Comparison of ENCODE assay signal across 30 cellular contexts in genomic region chr2:55796121-55796520, GRCh38.
"Had no signal": no experiment of that assay in that cellular context is flagged by ENCODE, and none has a peak within 500 bp of the region (broad histone marks: within the 10 kb centered on the region; RNA-seq: fewer than 3 reads in every experiment).

No MANE protein-coding gene starts in this region.

- H3K27me3 Mint-ChIP-seq: dendritic cell treated with granulocyte-macrophage colony-stimulating factor and Interleukin-4, amounts not matched to agents 40 ng/mL and 50 ng/mL, for 4 days had no signal

- H3K4me3 Mint-ChIP-seq: dendritic cell treated with granulocyte-macrophage colony-stimulating factor and Interleukin-4, amounts not matched to agents 40 ng/mL and 50 ng/mL, for 4 days; effector memory CD8-positive, alpha-beta T cell; endodermal cell had no signal

- ATAC-seq: effector memory CD8-positive, alpha-beta T cell; esophagus mucosa; foreskin keratinocyte; gastrocnemius medialis; gastroesophageal sphincter; heart left ventricle; heart right ventricle had no signal

- H3K27ac Mint-ChIP-seq: dendritic cell treated with granulocyte-macrophage colony-stimulating factor and Interleukin-4, amounts not matched to agents 40 ng/mL and 50 ng/mL, for 4 days; effector memory CD8-positive, alpha-beta T cell; endodermal cell had no signal

- H3K27ac ChIP-seq: colonic mucosa, coronary artery, dorsolateral prefrontal cortex, epithelial cell of prostate, esophagus muscularis mucosa, esophagus squamous epithelium, foreskin keratinocyte, gastrocnemius medialis, gastroesophageal sphincter, heart left ventricle, heart right ventricle, hepatocyte had no signal

- H3K4me2 ChIP-seq: hepatocyte had no signal

- H3K9me3 ChIP-seq: colonic mucosa, esophagus squamous epithelium, gastrocnemius medialis had no signal

- H3K4me1 Mint-ChIP-seq: endodermal cell had no signal

- DNase-seq: colonic mucosa; cortex of kidney; dermis blood vessel endothelial cell; dorsolateral prefrontal cortex; effector CD4-positive, alpha-beta T cell; effector CD8-positive, alpha-beta T cell; effector memory CD4-positive, alpha-beta T cell; effector memory CD8-positive, alpha-beta T cell; endodermal cell; erythroblast; esophagus squamous epithelium; foreskin fibroblast; foreskin keratinocyte; foreskin melanocyte; gastrocnemius medialis; glutamatergic neuron; head of caudate nucleus; heart left ventricle; heart right ventricle had no signal

- H3K4me3 ChIP-seq: colonic mucosa, coronary artery, dorsolateral prefrontal cortex, esophagus muscularis mucosa, esophagus squamous epithelium, gastrocnemius medialis, gastroesophageal sphincter, heart left ventricle, heart right ventricle, hepatocyte had no signal

- H3K36me3 ChIP-seq: colonic mucosa, esophagus muscularis mucosa, esophagus squamous epithelium, gastrocnemius medialis, gastroesophageal sphincter, heart left ventricle, heart right ventricle had no signal

- FAIRE-seq: colon, endometrium, endothelial cell of umbilical vein, frontal cortex had no signal

- H3K4me1 ChIP-seq: colonic mucosa, esophagus muscularis mucosa, esophagus squamous epithelium, foreskin keratinocyte, gastrocnemius medialis, gastroesophageal sphincter, heart left ventricle, heart right ventricle had no signal
